8 cellular contexts compared by ENCODE assay signal in genomic region chr9:134024393-134024792, GRCh38. TPM values are rescaled to one million over a fixed set of nuclear protein-coding genes. Genes with fewer than 3 reads are reported as not detected.
DNase-seq lines count a peak whose midpoint lies in the region; ATAC-seq, FAIRE-seq and TF ChIP-seq lines count a peak whose summit lies in the region.

No MANE protein-coding gene starts in this region.

- H3K4me1 Mint-ChIP-seq in stimulated activated naive CD8-positive, alpha-beta T cell treated with anti-CD3 and anti-CD28 coated beads, Interleukin-15, Interleukin-2, amounts not matched to agents 100 ng/mL and 50 ng/mL, for 24 hours (ENCODE audit: low read depth): peaks cover 11% of the 10 kb centered on the region
- H3K4me1 Mint-ChIP-seq in brain: peaks cover 22% of the 10 kb centered on the region

- no peak overlapping the region for H3K27ac ChIP-seq in mesodermal cell (ENCODE audit: low read depth, low read length, severe bottlenecking)
- no peak overlapping the region for H3K27ac ChIP-seq in vagina

- no peaks in the 10 kb centered on the region for H3K27me3 Mint-ChIP-seq in stimulated activated naive CD8-positive, alpha-beta T cell treated with anti-CD3 and anti-CD28 coated beads, Interleukin-15, Interleukin-2, amounts not matched to agents 100 ng/mL and 50 ng/mL, for 24 hours
- no peaks in the 10 kb centered on the region for H3K27me3 Mint-ChIP-seq in brain

- H3K4me3 ChIP-seq in mesodermal cell (ENCODE audit: extremely low read depth, insufficient read depth, low read length, poor library complexity, severe bottlenecking): peak overlapping the region; percentile 20
- H3K4me3 ChIP-seq in vagina: peak overlapping the region; percentile 28 to 75

- H3K27ac Mint-ChIP-seq in stimulated activated naive CD8-positive, alpha-beta T cell treated with anti-CD3 and anti-CD28 coated beads, Interleukin-15, Interleukin-2, amounts not matched to agents 100 ng/mL and 50 ng/mL, for 24 hours: no peak overlapping the region
- peak overlapping the region; percentile 72 to 92 (median 85) for H3K27ac Mint-ChIP-seq in brain

- TF ChIP-seq POLR2A in vagina (IDR thresholded peaks at IDR 0.05) (no peak), H54 (IDR thresholded peaks at IDR 0.05; ENCODE audit: low read depth, low read length) (no peak)

- H3K27me3 ChIP-seq in vagina: no peaks in the 10 kb centered on the region

- no peak for FAIRE-seq in H54 (lab: Jason Lieb, UNC)

- H3K9me3 Mint-ChIP-seq in stimulated activated naive CD8-positive, alpha-beta T cell treated with anti-CD3 and anti-CD28 coated beads, Interleukin-15, Interleukin-2, amounts not matched to agents 100 ng/mL and 50 ng/mL, for 24 hours: no peaks in the 10 kb centered on the region
- H3K9me3 Mint-ChIP-seq in brain: peaks cover 0 to 3% (median 0%) of the 10 kb centered on the region in 5 experiments

- peaks cover 5% of the 10 kb centered on the region for H3K36me3 Mint-ChIP-seq in stimulated activated naive CD8-positive, alpha-beta T cell treated with anti-CD3 and anti-CD28 coated beads, Interleukin-15, Interleukin-2, amounts not matched to agents 100 ng/mL and 50 ng/mL, for 24 hours (ENCODE audit: low read depth)
- peaks cover 14% of the 10 kb centered on the region for H3K36me3 Mint-ChIP-seq in brain

- H3K4me3 Mint-ChIP-seq in stimulated activated naive CD8-positive, alpha-beta T cell treated with anti-CD3 and anti-CD28 coated beads, Interleukin-15, Interleukin-2, amounts not matched to agents 100 ng/mL and 50 ng/mL, for 24 hours: peak overlapping the region; percentile 37
- peak overlapping the region; percentile 82 to 89 (median 86) for H3K4me3 Mint-ChIP-seq in brain

- DNase-seq in stimulated activated naive CD8-positive, alpha-beta T cell treated with anti-CD3 and anti-CD28 coated beads, Interleukin-15, Interleukin-2, amounts not matched to agents 100 U/mL and 50 U/mL, for 24 hours: no peak
- no peak for DNase-seq in vagina (ENCODE audit: extremely low spot score in 2 of 2)
- DNase-seq in stimulated activated CD8-positive, alpha-beta memory T cell treated with anti-CD3 and anti-CD28 coated beads, Interleukin-4, amount 100 ng/mL, for 48 hours: no peak
- no peak for DNase-seq in H54 (ENCODE audit: insufficient read length, low spot score)
- DNase-seq in NCI-H187 treated with DMSO at 0.1 percent for 48 hours (lab: John Stamatoyannopoulos, UW): no peak

- TF ChIP-seq CTCF in brain (conservative IDR thresholded peaks at IDR 0.05) (no peak), vagina (IDR thresholded peaks at IDR 0.05) (no peak)

- H3K9me3 ChIP-seq in mesodermal cell (ENCODE audit: control insufficient read depth, low read length): no peaks in the 10 kb centered on the region
- no peaks in the 10 kb centered on the region for H3K9me3 ChIP-seq in vagina

- peaks cover 19% of the 10 kb centered on the region for H3K36me3 ChIP-seq in mesodermal cell (ENCODE audit: control insufficient read depth, insufficient read depth, low read length)
- H3K36me3 ChIP-seq in vagina: no peaks in the 10 kb centered on the region

- intact Hi-C loops in vagina (cut with DNase I): no loop called here

- no peak for ATAC-seq in stimulated activated naive CD8-positive, alpha-beta T cell treated with anti-CD3 and anti-CD28 coated beads, Interleukin-15, Interleukin-2, amounts not matched to agents 100 U/mL and 50 U/mL, for 24 hours

- H3K4me1 ChIP-seq in mesodermal cell (ENCODE audit: control insufficient read depth, insufficient read depth, low read length, poor library complexity, severe bottlenecking) (peaks cover 8% of the 10 kb centered on the region), vagina (peaks cover 16% of the 10 kb centered on the region)

- 100% methylated on average over 1 of the region's 2 CpGs for WGBS in mesodermal cell (ENCODE audit: insufficient coverage in 2 of 2), 2 experiments

RNA-seq across cellular contexts. Expression of gene BRD3OS, which starts 0.9 kb away (rescaled TPM):
- 49.4 TPM for polyA plus RNA-seq in brain (ENCODE audit: insufficient read depth, low read depth, low replicate concordance)
- polyA plus RNA-seq in mesodermal cell (2013, experiment 1 of 2): 18.5 TPM
- 18.4 TPM for polyA plus RNA-seq in mesodermal cell (2013, experiment 2 of 2)
- total RNA-seq in vagina: 13.0 TPM

RNA-seq across cellular contexts. Expression of gene VAV2, which starts 32.3 kb away (rescaled TPM):
- polyA plus RNA-seq in brain (ENCODE audit: insufficient read depth, low read depth, low replicate concordance): 80.6 TPM
- polyA plus RNA-seq in mesodermal cell (2013, experiment 1 of 2): 24.3 TPM
- polyA plus RNA-seq in mesodermal cell (2013, experiment 2 of 2): 20.0 TPM
- total RNA-seq in vagina: 8.3 TPM

RNA-seq across cellular contexts. Expression of gene BRD3, which starts 43.4 kb away (rescaled TPM):
- polyA plus RNA-seq in brain (ENCODE audit: insufficient read depth, low read depth, low replicate concordance): 84.9 TPM
- polyA plus RNA-seq in mesodermal cell (2013, experiment 1 of 2): 46.8 TPM
- polyA plus RNA-seq in mesodermal cell (2013, experiment 2 of 2): 35.2 TPM
- 20.4 TPM for total RNA-seq in vagina
